1 cellular context compared by ENCODE assay signal in the genomic region with DNA sequence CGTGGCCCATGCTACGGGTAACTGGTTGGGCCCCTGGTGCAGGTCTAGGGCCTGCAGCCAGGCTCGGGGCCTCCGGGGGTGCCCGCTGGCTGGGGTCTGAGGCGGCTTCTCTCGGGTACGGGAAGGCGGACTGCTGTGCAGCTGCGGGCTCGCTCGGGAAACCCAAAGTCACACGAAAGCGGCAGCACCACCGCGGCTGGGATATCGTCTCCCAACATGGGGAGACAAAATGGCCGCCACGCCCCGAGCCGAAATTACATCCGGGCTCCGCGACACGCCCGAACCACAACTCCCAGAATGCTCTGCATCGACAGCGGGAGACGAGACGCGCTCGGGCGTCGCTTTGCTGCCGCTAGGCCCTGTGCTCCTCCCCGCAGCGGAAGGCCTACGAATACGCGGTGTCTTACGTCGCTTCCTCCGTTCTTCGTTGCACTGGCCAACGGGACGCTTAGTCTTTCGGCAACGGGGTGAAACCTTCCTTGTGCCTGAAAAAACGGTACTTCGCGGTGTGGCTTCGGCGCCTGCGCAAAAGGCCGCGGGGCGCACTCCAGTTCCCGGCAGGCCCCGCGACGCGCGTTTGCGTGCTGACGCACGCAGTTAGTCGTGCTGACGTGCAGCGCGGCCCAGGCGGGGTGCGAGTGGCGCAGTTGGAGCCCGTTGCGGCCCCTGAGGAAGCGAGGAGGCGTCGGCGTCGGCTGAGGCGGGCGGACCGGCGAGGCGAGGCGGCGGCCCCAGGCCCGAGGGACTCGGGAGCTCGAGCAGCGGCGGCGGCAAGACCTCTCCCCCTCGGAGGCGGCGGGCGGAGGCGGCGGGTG.
A peak's percentile ranks its signal among the peaks of the same experiment; 100 is the strongest.
TF ChIP-seq lines count a peak whose summit lies in the region.

A gene (plus strand): TSS at position 604 of the 815 bp plus-strand sequence. CDS start 3,727 bp downstream, outside the sequence.

TF ChIP-seq in K562, 482 proteins besides CTCF, POLR2A, EP300 and RAD21 (continued from another document and continues in another):
- peak; percentile 36; the same call in 1 of the 2 replicates for TF ChIP-seq KLF13 (tag; IDR thresholded peaks at IDR 0.05; ENCODE audit: borderline replicate concordance, low read depth)
- no peak for TF ChIP-seq PRPF4 (IDR thresholded peaks at IDR 0.05; ENCODE audit: insufficient read depth, low read depth, low read length, poor library complexity, severe bottlenecking)
- TF ChIP-seq NFE2 (IDR thresholded peaks at IDR 0.05; ENCODE audit: low read depth): 0 out of 2 replicates have a peak, but pooled peaks have one; percentile 26
- TF ChIP-seq EHMT2 (IDR thresholded peaks at IDR 0.05): no peak
- TF ChIP-seq CBFA2T3 (IDR thresholded peaks at IDR 0.05): no peak
- TF ChIP-seq, protein P1, sequence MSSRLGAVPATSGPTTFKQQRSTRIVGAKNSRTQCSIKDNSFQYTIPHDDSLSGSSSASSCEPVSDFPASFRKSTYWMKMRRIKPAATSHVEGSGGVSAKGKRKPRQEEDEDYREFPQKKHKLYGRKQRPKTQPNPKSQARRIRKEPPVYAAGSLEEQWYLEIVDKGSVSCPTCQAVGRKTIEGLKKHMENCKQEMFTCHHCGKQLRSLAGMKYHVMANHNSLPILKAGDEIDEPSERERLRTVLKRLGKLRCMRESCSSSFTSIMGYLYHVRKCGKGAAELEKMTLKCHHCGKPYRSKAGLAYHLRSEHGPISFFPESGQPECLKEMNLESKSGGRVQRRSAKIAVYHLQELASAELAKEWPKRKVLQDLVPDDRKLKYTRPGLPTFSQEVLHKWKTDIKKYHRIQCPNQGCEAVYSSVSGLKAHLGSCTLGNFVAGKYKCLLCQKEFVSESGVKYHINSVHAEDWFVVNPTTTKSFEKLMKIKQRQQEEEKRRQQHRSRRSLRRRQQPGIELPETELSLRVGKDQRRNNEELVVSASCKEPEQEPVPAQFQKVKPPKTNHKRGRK (tag; IDR thresholded peaks at IDR 0.05): no peak
- no peak for TF ChIP-seq TAF15 (IDR thresholded peaks at IDR 0.05; ENCODE audit: low read depth, low read length)
- TF ChIP-seq, protein P2, sequence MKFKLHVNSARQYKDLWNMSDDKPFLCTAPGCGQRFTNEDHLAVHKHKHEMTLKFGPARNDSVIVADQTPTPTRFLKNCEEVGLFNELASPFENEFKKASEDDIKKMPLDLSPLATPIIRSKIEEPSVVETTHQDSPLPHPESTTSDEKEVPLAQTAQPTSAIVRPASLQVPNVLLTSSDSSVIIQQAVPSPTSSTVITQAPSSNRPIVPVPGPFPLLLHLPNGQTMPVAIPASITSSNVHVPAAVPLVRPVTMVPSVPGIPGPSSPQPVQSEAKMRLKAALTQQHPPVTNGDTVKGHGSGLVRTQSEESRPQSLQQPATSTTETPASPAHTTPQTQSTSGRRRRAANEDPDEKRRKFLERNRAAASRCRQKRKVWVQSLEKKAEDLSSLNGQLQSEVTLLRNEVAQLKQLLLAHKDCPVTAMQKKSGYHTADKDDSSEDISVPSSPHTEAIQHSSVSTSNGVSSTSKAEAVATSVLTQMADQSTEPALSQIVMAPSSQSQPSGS (CRISPR knock-in tag; IDR thresholded peaks at IDR 0.05): no peak
- TF ChIP-seq FOXA1 (IDR thresholded peaks at IDR 0.05; ENCODE audit: borderline replicate concordance): no peak
- TF ChIP-seq PTBP1 (IDR thresholded peaks at IDR 0.05; ENCODE audit: low read depth, low read length): no peak
- TF ChIP-seq ADNP (tag; IDR thresholded peaks at IDR 0.05): no peak
- no peak for TF ChIP-seq CCAR2 (IDR thresholded peaks at IDR 0.05; ENCODE audit: low read depth, low read length)
- no peak for TF ChIP-seq STAT5B (CRISPR knock-in tag; IDR thresholded peaks at IDR 0.05)
- peak; percentile 17; the same call in 1 of the 2 replicates for TF ChIP-seq ZNF263 (CRISPR knock-in tag; IDR thresholded peaks at IDR 0.05; ENCODE audit: borderline replicate concordance)
- no peak for TF ChIP-seq KLF16 (IDR thresholded peaks at IDR 0.05)
- TF ChIP-seq NFE2L1 (tag; IDR thresholded peaks at IDR 0.05; ENCODE audit: borderline replicate concordance, low read depth): no peak
- no peak for TF ChIP-seq DACH1 (IDR thresholded peaks at IDR 0.05; ENCODE audit: partially characterized antibody)
- peak; percentile 73 for TF ChIP-seq RBM22 (IDR thresholded peaks at IDR 0.05; ENCODE audit: low read depth, low read length, poor library complexity, severe bottlenecking)
- TF ChIP-seq GTF2F1 (IDR thresholded peaks at IDR 0.05; ENCODE audit: low read depth, low read length): no peak
- no peak for TF ChIP-seq ZNF695 (CRISPR knock-in tag; IDR thresholded peaks at IDR 0.05)
- no peak for TF ChIP-seq PHF21A (IDR thresholded peaks at IDR 0.05; ENCODE audit: borderline replicate concordance, low read depth)
- no peak for TF ChIP-seq GATAD2A (IDR thresholded peaks at IDR 0.05)
- peak; percentile 90 for TF ChIP-seq CREM (IDR thresholded peaks at IDR 0.05; ENCODE audit: low read depth)
- TF ChIP-seq, protein P3, sequence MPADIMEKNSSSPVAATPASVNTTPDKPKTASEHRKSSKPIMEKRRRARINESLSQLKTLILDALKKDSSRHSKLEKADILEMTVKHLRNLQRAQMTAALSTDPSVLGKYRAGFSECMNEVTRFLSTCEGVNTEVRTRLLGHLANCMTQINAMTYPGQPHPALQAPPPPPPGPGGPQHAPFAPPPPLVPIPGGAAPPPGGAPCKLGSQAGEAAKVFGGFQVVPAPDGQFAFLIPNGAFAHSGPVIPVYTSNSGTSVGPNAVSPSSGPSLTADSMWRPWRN (IDR thresholded peaks at IDR 0.05; ENCODE audit: low read depth): no peak
- TF ChIP-seq, protein P4, sequence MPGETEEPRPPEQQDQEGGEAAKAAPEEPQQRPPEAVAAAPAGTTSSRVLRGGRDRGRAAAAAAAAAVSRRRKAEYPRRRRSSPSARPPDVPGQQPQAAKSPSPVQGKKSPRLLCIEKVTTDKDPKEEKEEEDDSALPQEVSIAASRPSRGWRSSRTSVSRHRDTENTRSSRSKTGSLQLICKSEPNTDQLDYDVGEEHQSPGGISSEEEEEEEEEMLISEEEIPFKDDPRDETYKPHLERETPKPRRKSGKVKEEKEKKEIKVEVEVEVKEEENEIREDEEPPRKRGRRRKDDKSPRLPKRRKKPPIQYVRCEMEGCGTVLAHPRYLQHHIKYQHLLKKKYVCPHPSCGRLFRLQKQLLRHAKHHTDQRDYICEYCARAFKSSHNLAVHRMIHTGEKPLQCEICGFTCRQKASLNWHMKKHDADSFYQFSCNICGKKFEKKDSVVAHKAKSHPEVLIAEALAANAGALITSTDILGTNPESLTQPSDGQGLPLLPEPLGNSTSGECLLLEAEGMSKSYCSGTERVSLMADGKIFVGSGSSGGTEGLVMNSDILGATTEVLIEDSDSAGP (CRISPR knock-in tag; IDR thresholded peaks at IDR 0.05): no peak
- peak; percentile 31; the same call in 1 of the 2 replicates for TF ChIP-seq POLR2AphosphoS2 (IDR thresholded peaks at IDR 0.05; ENCODE audit: low read length)
- peak; percentile 80 for TF ChIP-seq ZBTB17 (CRISPR knock-in tag; IDR thresholded peaks at IDR 0.05)
- TF ChIP-seq, protein P5, sequence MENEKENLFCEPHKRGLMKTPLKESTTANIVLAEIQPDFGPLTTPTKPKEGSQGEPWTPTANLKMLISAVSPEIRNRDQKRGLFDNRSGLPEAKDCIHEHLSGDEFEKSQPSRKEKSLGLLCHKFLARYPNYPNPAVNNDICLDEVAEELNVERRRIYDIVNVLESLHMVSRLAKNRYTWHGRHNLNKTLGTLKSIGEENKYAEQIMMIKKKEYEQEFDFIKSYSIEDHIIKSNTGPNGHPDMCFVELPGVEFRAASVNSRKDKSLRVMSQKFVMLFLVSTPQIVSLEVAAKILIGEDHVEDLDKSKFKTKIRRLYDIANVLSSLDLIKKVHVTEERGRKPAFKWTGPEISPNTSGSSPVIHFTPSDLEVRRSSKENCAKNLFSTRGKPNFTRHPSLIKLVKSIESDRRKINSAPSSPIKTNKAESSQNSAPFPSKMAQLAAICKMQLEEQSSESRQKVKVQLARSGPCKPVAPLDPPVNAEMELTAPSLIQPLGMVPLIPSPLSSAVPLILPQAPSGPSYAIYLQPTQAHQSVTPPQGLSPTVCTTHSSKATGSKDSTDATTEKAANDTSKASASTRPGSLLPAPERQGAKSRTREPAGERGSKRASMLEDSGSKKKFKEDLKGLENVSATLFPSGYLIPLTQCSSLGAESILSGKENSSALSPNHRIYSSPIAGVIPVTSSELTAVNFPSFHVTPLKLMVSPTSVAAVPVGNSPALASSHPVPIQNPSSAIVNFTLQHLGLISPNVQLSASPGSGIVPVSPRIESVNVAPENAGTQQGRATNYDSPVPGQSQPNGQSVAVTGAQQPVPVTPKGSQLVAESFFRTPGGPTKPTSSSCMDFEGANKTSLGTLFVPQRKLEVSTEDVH (IDR thresholded peaks at IDR 0.05; ENCODE audit: low read depth, partially characterized antibody): no peak
- no peak for TF ChIP-seq SAFB (IDR thresholded peaks at IDR 0.05; ENCODE audit: borderline replicate concordance, low read depth, low read length)
- TF ChIP-seq ZNF699 (CRISPR knock-in tag; IDR thresholded peaks at IDR 0.05; ENCODE audit: insufficient replicate concordance): no peak
- TF ChIP-seq ARHGAP35 (IDR thresholded peaks at IDR 0.05; ENCODE audit: partially characterized antibody): no peak
- TF ChIP-seq ZNF140 (CRISPR knock-in tag; IDR thresholded peaks at IDR 0.05): no peak
- TF ChIP-seq SIX5 (IDR thresholded peaks at IDR 0.05; ENCODE audit: borderline replicate concordance in 1 of 2, insufficient read depth in 1 of 2, low read depth in 1 of 2, low read length in 2 of 2): peak; percentile 74 to 76
- TF ChIP-seq, protein P6, sequence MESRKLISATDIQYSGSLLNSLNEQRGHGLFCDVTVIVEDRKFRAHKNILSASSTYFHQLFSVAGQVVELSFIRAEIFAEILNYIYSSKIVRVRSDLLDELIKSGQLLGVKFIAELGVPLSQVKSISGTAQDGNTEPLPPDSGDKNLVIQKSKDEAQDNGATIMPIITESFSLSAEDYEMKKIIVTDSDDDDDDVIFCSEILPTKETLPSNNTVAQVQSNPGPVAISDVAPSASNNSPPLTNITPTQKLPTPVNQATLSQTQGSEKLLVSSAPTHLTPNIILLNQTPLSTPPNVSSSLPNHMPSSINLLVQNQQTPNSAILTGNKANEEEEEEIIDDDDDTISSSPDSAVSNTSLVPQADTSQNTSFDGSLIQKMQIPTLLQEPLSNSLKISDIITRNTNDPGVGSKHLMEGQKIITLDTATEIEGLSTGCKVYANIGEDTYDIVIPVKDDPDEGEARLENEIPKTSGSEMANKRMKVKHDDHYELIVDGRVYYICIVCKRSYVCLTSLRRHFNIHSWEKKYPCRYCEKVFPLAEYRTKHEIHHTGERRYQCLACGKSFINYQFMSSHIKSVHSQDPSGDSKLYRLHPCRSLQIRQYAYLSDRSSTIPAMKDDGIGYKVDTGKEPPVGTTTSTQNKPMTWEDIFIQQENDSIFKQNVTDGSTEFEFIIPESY (CRISPR knock-in tag; IDR thresholded peaks at IDR 0.05): no peak; the same call in 1 of the 2 replicates
- TF ChIP-seq ASH1L (IDR thresholded peaks at IDR 0.05; ENCODE audit: borderline replicate concordance, low read depth, partially characterized antibody): peak; percentile 19
- TF ChIP-seq, protein P7, sequence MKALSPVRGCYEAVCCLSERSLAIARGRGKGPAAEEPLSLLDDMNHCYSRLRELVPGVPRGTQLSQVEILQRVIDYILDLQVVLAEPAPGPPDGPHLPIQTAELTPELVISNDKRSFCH (CRISPR knock-in tag; IDR thresholded peaks at IDR 0.05): no peak
- TF ChIP-seq, protein P7 (tag; IDR thresholded peaks at IDR 0.05): peak; percentile 66; the same call in 1 of the 2 replicates
- 0 out of 2 replicates have a peak, but pooled peaks have one; percentile 33 for TF ChIP-seq CBFB (CRISPR knock-in tag; IDR thresholded peaks at IDR 0.05)
- TF ChIP-seq, protein P8, sequence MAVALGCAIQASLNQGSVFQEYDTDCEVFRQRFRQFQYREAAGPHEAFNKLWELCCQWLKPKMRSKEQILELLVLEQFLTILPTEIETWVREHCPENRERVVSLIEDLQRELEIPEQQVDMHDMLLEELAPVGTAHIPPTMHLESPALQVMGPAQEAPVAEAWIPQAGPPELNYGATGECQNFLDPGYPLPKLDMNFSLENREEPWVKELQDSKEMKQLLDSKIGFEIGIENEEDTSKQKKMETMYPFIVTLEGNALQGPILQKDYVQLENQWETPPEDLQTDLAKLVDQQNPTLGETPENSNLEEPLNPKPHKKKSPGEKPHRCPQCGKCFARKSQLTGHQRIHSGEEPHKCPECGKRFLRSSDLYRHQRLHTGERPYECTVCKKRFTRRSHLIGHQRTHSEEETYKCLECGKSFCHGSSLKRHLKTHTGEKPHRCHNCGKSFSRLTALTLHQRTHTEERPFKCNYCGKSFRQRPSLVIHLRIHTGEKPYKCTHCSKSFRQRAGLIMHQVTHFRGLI (CRISPR knock-in tag; IDR thresholded peaks at IDR 0.05): peak; percentile 73
- TF ChIP-seq NCOA6 (IDR thresholded peaks at IDR 0.05): peak; percentile 97
- no peak for TF ChIP-seq ZNF75A (CRISPR knock-in tag; IDR thresholded peaks at IDR 0.05)
- no peak for TF ChIP-seq ZNF12 (CRISPR knock-in tag; IDR thresholded peaks at IDR 0.05)
- no peak for TF ChIP-seq BDP1 (IDR thresholded peaks at IDR 0.05; ENCODE audit: insufficient read depth, insufficient read length)
- TF ChIP-seq KLF6 (CRISPR knock-in tag; IDR thresholded peaks at IDR 0.05; ENCODE audit: borderline replicate concordance): peak; percentile 76; the same call in 1 of the 2 replicates
- TF ChIP-seq NEUROD1 (IDR thresholded peaks at IDR 0.05; ENCODE audit: borderline replicate concordance, low read depth, low read length, partially characterized antibody): peak; percentile 12
- TF ChIP-seq HMG20A (CRISPR knock-in tag; conservative IDR thresholded peaks at IDR 0.05): no peak
- peak; percentile 87 for TF ChIP-seq EGR1 (conservative IDR thresholded peaks at IDR 0.05)
- no peak for TF ChIP-seq ZNF436 (CRISPR knock-in tag; IDR thresholded peaks at IDR 0.05)
